24 cellular contexts compared by ENCODE assay signal in the genomic region with DNA sequence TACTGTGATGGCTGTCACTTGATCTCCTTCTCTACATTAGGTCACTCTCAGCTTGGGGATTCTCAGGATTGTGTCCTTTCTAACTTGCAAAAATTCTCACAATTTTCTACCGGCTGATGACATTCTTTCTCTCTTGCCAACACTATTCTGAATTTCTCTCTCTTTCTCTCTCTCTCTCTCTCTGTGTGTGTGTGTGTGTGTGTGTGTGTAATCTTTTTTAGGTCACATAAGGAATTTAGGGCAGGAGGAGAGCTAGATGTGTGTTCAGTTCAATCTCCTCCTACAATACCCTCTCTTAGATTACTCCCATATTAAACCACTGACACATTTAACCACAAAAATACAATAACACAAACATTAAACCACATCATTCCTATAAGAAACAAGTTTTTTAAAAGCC.
DNase-seq lines count a peak whose midpoint lies in the region; ATAC-seq and TF ChIP-seq lines count a peak whose summit lies in the region.
"Had no signal": no experiment of that assay in that cellular context is flagged by ENCODE, and none has a peak within 500 bp of the region (broad histone marks: within the 10 kb centered on the region; RNA-seq: fewer than 3 reads in every experiment).

No MANE protein-coding gene starts in this region.

- H3K4me1 Mint-ChIP-seq in MCF 10A (ENCODE audit: insufficient read depth, unreplicated experiment): peaks cover 28% of the 10 kb centered on the region
- H3K4me1 Mint-ChIP-seq in T-cell: no peaks in the 10 kb centered on the region
- H3K4me1 Mint-ChIP-seq: activated naive CD8-positive, alpha-beta T cell treated with anti-CD3 and anti-CD28 coated beads, Interleukin-2, amount 10 ng/mL, durations not matched to agents 7 days and 5 days; CD4-positive, CD25-positive, alpha-beta regulatory T cell; nephron progenitor cell had no signal

- H3K27ac ChIP-seq in mammary epithelial cell (ENCODE audit: insufficient read depth, low read depth, low read length) (no peak overlapping the region), caudate nucleus (ENCODE audit: low read depth, low read length) (no peak overlapping the region)
- H3K27ac ChIP-seq: 22Rv1, esophagus muscularis mucosa, HL-60, prostate gland, testis had no signal

- H3K27me3 Mint-ChIP-seq in MCF 10A (ENCODE audit: insufficient read depth, unreplicated experiment) (no peaks in the 10 kb centered on the region), T-cell (peaks cover 3 to 9% of the 10 kb centered on the region in 2 donors)

- intact Hi-C loops in mammary epithelial cell (cut with micrococcal nuclease): loop anchor here (5.0 kb wide), 2 partner anchors 67 to 148 kb away; no protein-coding TSS in a partner anchor
- intact Hi-C loops in MCF 10A (cut with micrococcal nuclease): loop anchor here (5.0 to 10.0 kb wide), 2 partner anchors 143 to 244 kb away; a partner anchor contains a TSS

- no peaks in the 10 kb centered on the region for H3K36me3 ChIP-seq in mammary epithelial cell (ENCODE audit: insufficient read depth, low read length)
- H3K36me3 ChIP-seq: esophagus muscularis mucosa, prostate gland had no signal

- no peak overlapping the region for H3K4me2 ChIP-seq in mammary epithelial cell (ENCODE audit: insufficient read depth, low read depth, low read length)

- peaks cover 25% of the 10 kb centered on the region for H3K4me1 ChIP-seq in mammary epithelial cell (ENCODE audit: insufficient read depth, low read length)
- H3K4me1 ChIP-seq: esophagus muscularis mucosa, prostate gland, testis had no signal

- BruUV-seq in mammary epithelial cell (replicated peaks; lab: Mats Ljungman, UMichigan) (no TSS peak), MCF 10A (replicated peaks; lab: Mats Ljungman, UMichigan) (no TSS peak)

- in situ Hi-C loops in mammary epithelial cell (cut with MboI; ENCODE audit: low sequenced_read_pairs in 2 of 2): no loop called here

- no peak overlapping the region for H3K27ac Mint-ChIP-seq in MCF 10A (ENCODE audit: low read depth, unreplicated experiment)
- H3K27ac Mint-ChIP-seq in T-cell: no peak overlapping the region
- H3K27ac Mint-ChIP-seq: activated naive CD8-positive, alpha-beta T cell treated with anti-CD3 and anti-CD28 coated beads, Interleukin-2, amount 10 ng/mL, durations not matched to agents 7 days and 5 days; activated T-helper 1 cell treated with anti-CD3 and anti-CD28 coated beads, Interleukin-12 subunit alpha, Interleukin-12 subunit beta, Interleukin-2, Interleukin-4 antibody, amounts not matched to agents 30 ng/mL and 10 ng/mL and 1 ng/mL, durations not matched to agents 14 hours and 24 hours and 36 hours; CD4-positive, CD25-positive, alpha-beta regulatory T cell; nephron progenitor cell had no signal

- TF ChIP-seq CTCF in mammary epithelial cell (conservative IDR thresholded peaks at IDR 0.05 in 1 of 2, IDR thresholded peaks at IDR 0.05 in 1 of 2; ENCODE audit: extremely low read depth in 1 of 2, insufficient read depth in 1 of 2, low read depth in 1 of 2, low read length in 2 of 2): no peak
- no peak for TF ChIP-seq CTCF in MCF 10A (IDR thresholded peaks at IDR 0.05; ENCODE audit: unreplicated experiment)
- TF ChIP-seq CTCF in fibroblast of villous mesenchyme (IDR thresholded peaks at IDR 0.05; ENCODE audit: insufficient read depth, low read depth, low read length): no peak

- no peaks in the 10 kb centered on the region for H3K9me3 ChIP-seq in mammary epithelial cell (replicated peaks; ENCODE audit: insufficient read depth, low read length)
- H3K9me3 ChIP-seq: esophagus muscularis mucosa, prostate gland, testis had no signal

- H3K4me3 Mint-ChIP-seq in MCF 10A (ENCODE audit: unreplicated experiment) (no peak overlapping the region), T-cell (no peak overlapping the region)
- H3K4me3 Mint-ChIP-seq: activated naive CD8-positive, alpha-beta T cell treated with anti-CD3 and anti-CD28 coated beads, Interleukin-2, amount 10 ng/mL, durations not matched to agents 7 days and 5 days; activated T-helper 1 cell treated with anti-CD3 and anti-CD28 coated beads, Interleukin-12 subunit alpha, Interleukin-12 subunit beta, Interleukin-2, Interleukin-4 antibody, amounts not matched to agents 30 ng/mL and 10 ng/mL and 1 ng/mL, durations not matched to agents 14 hours and 24 hours and 36 hours; CD4-positive, CD25-positive, alpha-beta regulatory T cell; nephron progenitor cell had no signal

- H4K20me1 ChIP-seq in mammary epithelial cell (ENCODE audit: insufficient read depth, low read length): no peaks in the 10 kb centered on the region

- no peaks in the 10 kb centered on the region for H3K27me3 ChIP-seq in mammary epithelial cell (ENCODE audit: insufficient read depth, low read length)
- H3K27me3 ChIP-seq: esophagus muscularis mucosa, testis had no signal

- dilution Hi-C loops in mammary epithelial cell (cut with HindIII; ENCODE audit: low sequenced_read_pairs): no loop called here

- peak overlapping the region; percentile 14 for H3K9ac ChIP-seq in mammary epithelial cell (ENCODE audit: insufficient read depth, low read length)

- no peak overlapping the region for H2AFZ ChIP-seq in mammary epithelial cell (ENCODE audit: low read depth, low read length)

- DNase-seq in mammary epithelial cell (peak; percentile 33), MCF 10A (ENCODE audit: unreplicated experiment) (no peak), amniotic epithelial cell (ENCODE audit: low read depth) (peak; percentile 82), fibroblast of villous mesenchyme (ENCODE audit: low read depth) (peak; percentile 74), T-cell (no peak), caudate nucleus (lab: John Stamatoyannopoulos, UW) (no peak)
- DNase-seq: activated naive CD8-positive, alpha-beta T cell treated with anti-CD3 and anti-CD28 coated beads, Interleukin-2, amount 10 ng/mL, durations not matched to agents 7 days and 5 days; CD4-positive, CD25-positive, alpha-beta regulatory T cell; central memory CD4-positive, alpha-beta T cell; effector CD8-positive, alpha-beta T cell; NCI-H1092 treated with DMSO at 0.1 percent for 48 hours; NCI-H2081 treated with DMSO at 0.1 percent for 48 hours; NCI-H526 treated with DMSO at 0.1 percent for 48 hours; nephron progenitor cell; T-helper 9 cell; testis had no signal

- ATAC-seq in GM19023 (IDR thresholded peaks at IDR 0.05; ENCODE audit: unreplicated experiment) (no peak), T-cell (replicated peaks in 1 of 4) (no peak), GM18870 (IDR thresholded peaks at IDR 0.05; ENCODE audit: unreplicated experiment) (no peak)
- ATAC-seq: activated CD4-positive, CD25-positive, alpha-beta regulatory T cell treated with anti-CD3 and anti-CD28 coated beads, Interleukin-2, amount 50 U/mL, for 24 hours had no signal

- CTCF ChIA-PET in mammary epithelial cell (lab: Charles Lee; ENCODE audit: low non-redundant PET): interaction anchor here (0.6 to 0.7 kb wide), 2 partner anchors 28 to 382 kb away, joined by 3 read pairs; no protein-coding TSS in a partner anchor
- CTCF ChIA-PET in MCF 10A (lab: Yijun Ruan, JAX): no interaction called here
- CTCF ChIA-PET in T-cell (lab: Charles Lee): no interaction called here

- no peaks in the 10 kb centered on the region for H3K36me3 Mint-ChIP-seq in MCF 10A (ENCODE audit: insufficient read depth, unreplicated experiment)
- no peaks in the 10 kb centered on the region for H3K36me3 Mint-ChIP-seq in T-cell
- H3K36me3 Mint-ChIP-seq: activated naive CD8-positive, alpha-beta T cell treated with anti-CD3 and anti-CD28 coated beads, Interleukin-2, amount 10 ng/mL, durations not matched to agents 7 days and 5 days; CD4-positive, CD25-positive, alpha-beta regulatory T cell had no signal

- POLR2A ChIA-PET in MCF 10A (lab: Yijun Ruan, JAX) (interaction anchor here (0.6 to 1.6 kb wide), 2 partner anchors 328 to 446 kb away, joined by 3 read pairs; no protein-coding TSS in a partner anchor), T-cell (lab: Charles Lee) (no interaction called here)

- H3K9me3 Mint-ChIP-seq in MCF 10A (ENCODE audit: unreplicated experiment) (no peaks in the 10 kb centered on the region), T-cell (no peaks in the 10 kb centered on the region)
- H3K9me3 Mint-ChIP-seq: activated T-helper 1 cell treated with anti-CD3 and anti-CD28 coated beads, Interleukin-12 subunit alpha, Interleukin-12 subunit beta, Interleukin-2, Interleukin-4 antibody, amounts not matched to agents 30 ng/mL and 10 ng/mL and 1 ng/mL, durations not matched to agents 14 hours and 24 hours and 36 hours; nephron progenitor cell had no signal

- H3K4me3 ChIP-seq in mammary epithelial cell (replicated peaks in 1 of 3; ENCODE audit: insufficient read depth in 1 of 3, low read depth in 2 of 3, low read length in 3 of 3): no peak overlapping the region
- H3K4me3 ChIP-seq in fibroblast of villous mesenchyme (ENCODE audit: low read depth, low read length): no peak overlapping the region
- H3K4me3 ChIP-seq: esophagus muscularis mucosa, prostate gland, testis had no signal

- WGBS in mammary epithelial cell (ENCODE audit: low coverage, missing lambda C conversion rate): 100% methylated on average over 1 of the region's 1 CpG

- H3K79me2 ChIP-seq in mammary epithelial cell (ENCODE audit: insufficient read depth, low read length): no peaks in the 10 kb centered on the region

Comparison
In these comparisons a context has a peak if more than half of its experiments do, and no peak if none do; other contexts are left out.
1. DNase-seq: peak in mammary epithelial cell (single experiment), amniotic epithelial cell (single experiment) and fibroblast of villous mesenchyme (single experiment); none in MCF 10A (single experiment), T-cell (0 of 34) and caudate nucleus (0 of 61).